Comparison of ENCODE assay signal across 21 cellular contexts in genomic region chr9:120445974-120446373, GRCh38.
DNase-seq lines count a peak whose midpoint lies in the region; FAIRE-seq and TF ChIP-seq lines count a peak whose summit lies in the region.
"Had no signal": no experiment of that assay in that cellular context is flagged by ENCODE, and none has a peak within 500 bp of the region (broad histone marks: within the 10 kb centered on the region; RNA-seq: fewer than 3 reads in every experiment).

No MANE protein-coding gene starts in this region.

- no peak overlapping the region for H3K4me3 Mint-ChIP-seq in glutamatergic neuron (ENCODE audit: unreplicated experiment)
- no peak overlapping the region for H3K4me3 Mint-ChIP-seq in activated CD4-positive, alpha-beta memory T cell treated with anti-CD3 and anti-CD28 coated beads for 36 hours
- H3K4me3 Mint-ChIP-seq: activated naive CD8-positive, alpha-beta T cell; brain; CD8-positive, alpha-beta T cell; immature natural killer cell; natural killer cell treated with Interleukin-12 subunit alpha and Interleukin-12 subunit beta and Interleukin-15 and Interleukin-18, amount 100 ng/mL, for 72 hours had no signal

- H3K27ac Mint-ChIP-seq in glutamatergic neuron (ENCODE audit: unreplicated experiment), result no peak overlapping the region
- no peak overlapping the region for H3K27ac Mint-ChIP-seq in activated CD4-positive, alpha-beta memory T cell treated with anti-CD3 and anti-CD28 coated beads for 36 hours
- H3K27ac Mint-ChIP-seq: natural killer cell treated with Interleukin-12 subunit alpha and Interleukin-12 subunit beta and Interleukin-15 and Interleukin-18, amount 100 ng/mL, for 72 hours had no signal

- TF ChIP-seq CTCF in glutamatergic neuron (IDR thresholded peaks at IDR 0.05; ENCODE audit: partially characterized antibody, unreplicated experiment) (no peak), dorsolateral prefrontal cortex (IDR thresholded peaks at IDR 0.05 in 54 of 56, conservative IDR thresholded peaks at IDR 0.05 in 2 of 56; ENCODE audit: low read depth in 1 of 56, partially characterized antibody in 56 of 56) (no peak)

- POLR2A ChIA-PET in activated CD4-positive, alpha-beta memory T cell treated with anti-CD3 and anti-CD28 coated beads for 36 hours (lab: Charles Lee), result no interaction called here

- H3K27me3 Mint-ChIP-seq in glutamatergic neuron (ENCODE audit: unreplicated experiment), result no peaks in the 10 kb centered on the region
- no peaks in the 10 kb centered on the region for H3K27me3 Mint-ChIP-seq in activated CD4-positive, alpha-beta memory T cell treated with anti-CD3 and anti-CD28 coated beads for 36 hours
- H3K27me3 Mint-ChIP-seq: activated naive CD8-positive, alpha-beta T cell; brain; natural killer cell treated with Interleukin-12 subunit alpha and Interleukin-12 subunit beta and Interleukin-15 and Interleukin-18, amount 100 ng/mL, for 72 hours had no signal

- DNase-seq in NCI-H2081 (lab: John Stamatoyannopoulos, UW) (peak; percentile 15 to 34), NCI-H2081 treated with DMSO at 0.1 percent for 48 hours (lab: John Stamatoyannopoulos, UW) (no peak), MV-4-11 (lab: John Stamatoyannopoulos, UW) (peak; percentile 82), RPMI8226 (peak; percentile 5), small intestine (peak; percentile 5), glutamatergic neuron (no peak), dorsolateral prefrontal cortex (no peak)
- DNase-seq in activated CD4-positive, alpha-beta memory T cell treated with anti-CD3 and anti-CD28 coated beads for 36 hours, result no peak
- DNase-seq: CD8-positive, alpha-beta T cell; EL; GM23248; immature natural killer cell; NCI-H1417 treated with DMSO at 0.1 percent for 48 hours; NCI-H226; spleen; SW 1271; transverse colon had no signal

- intact Hi-C loops in activated CD4-positive, alpha-beta memory T cell treated with anti-CD3 and anti-CD28 coated beads for 36 hours (cut with micrococcal nuclease), result no loop called here
- intact Hi-C loops in dorsolateral prefrontal cortex (cut with DNase I), result no loop called here

- CTCF ChIA-PET in activated CD4-positive, alpha-beta memory T cell treated with anti-CD3 and anti-CD28 coated beads for 36 hours (lab: Charles Lee), result no interaction called here

- no peaks in the 10 kb centered on the region for H3K36me3 Mint-ChIP-seq in glutamatergic neuron (ENCODE audit: unreplicated experiment)
- peaks cover 49% of the 10 kb centered on the region for H3K36me3 Mint-ChIP-seq in activated CD4-positive, alpha-beta memory T cell treated with anti-CD3 and anti-CD28 coated beads for 36 hours

- no peaks in the 10 kb centered on the region for H3K9me3 Mint-ChIP-seq in glutamatergic neuron (ENCODE audit: unreplicated experiment)
- H3K9me3 Mint-ChIP-seq in activated CD4-positive, alpha-beta memory T cell treated with anti-CD3 and anti-CD28 coated beads for 36 hours, result no peaks in the 10 kb centered on the region
- H3K9me3 Mint-ChIP-seq: brain; CD8-positive, alpha-beta T cell had no signal

- no peaks in the 10 kb centered on the region for H3K9me3 ChIP-seq in small intestine (ENCODE audit: control insufficient read depth, low read depth)
- H3K9me3 ChIP-seq: spleen, transverse colon had no signal

- H3K36me3 ChIP-seq in small intestine (ENCODE audit: control insufficient read depth in 2 of 2, insufficient read depth in 2 of 2, low read length in 2 of 2), result peaks cover 0 to 16% of the 10 kb centered on the region in 2 donors

- 70 to 82% (median 77%) methylated on average over 2 of the region's 2 CpGs for WGBS in small intestine, 3 donors

- H3K4me3 ChIP-seq in small intestine (ENCODE audit: low read depth in 1 of 2, low read length in 2 of 2), result no peak overlapping the region
- no peak overlapping the region for H3K4me3 ChIP-seq in dorsolateral prefrontal cortex
- H3K4me3 ChIP-seq: GM23248, spleen, transverse colon had no signal

- FAIRE-seq in small intestine (lab: Jason Lieb, UNC), result no peak
- FAIRE-seq: A204.1 had no signal

- H3K27me3 ChIP-seq in small intestine (ENCODE audit: control insufficient read depth in 2 of 2, insufficient read depth in 2 of 2, low read length in 2 of 2), result no peaks in the 10 kb centered on the region
- no peaks in the 10 kb centered on the region for H3K27me3 ChIP-seq in dorsolateral prefrontal cortex
- H3K27me3 ChIP-seq: spleen, transverse colon had no signal

- H3K4me1 Mint-ChIP-seq in glutamatergic neuron (ENCODE audit: low read depth, unreplicated experiment), result no peaks in the 10 kb centered on the region
- H3K4me1 Mint-ChIP-seq in activated CD4-positive, alpha-beta memory T cell treated with anti-CD3 and anti-CD28 coated beads for 36 hours (ENCODE audit: low read depth), result peaks cover 23% of the 10 kb centered on the region
- H3K4me1 Mint-ChIP-seq: brain had no signal

- H3K27ac ChIP-seq in small intestine (ENCODE audit: low read depth in 1 of 2, low read length in 1 of 2) (no peak overlapping the region), dorsolateral prefrontal cortex (no peak overlapping the region)
- H3K27ac ChIP-seq: GM23248, transverse colon had no signal

- H3K4me1 ChIP-seq in small intestine (ENCODE audit: control insufficient read depth in 2 of 2, insufficient read depth in 1 of 2, low read depth in 1 of 2, low read length in 1 of 2), result no peaks in the 10 kb centered on the region

Comparison
In these comparisons a context has a peak if more than half of its experiments do, and no peak if none do; other contexts are left out.
1. DNase-seq: peak in NCI-H2081 (2 of 2), MV-4-11 (single experiment), RPMI8226 (single experiment) and small intestine (single experiment); none in NCI-H2081 treated with DMSO at 0.1 percent for 48 hours (single experiment), glutamatergic neuron (single experiment), activated CD4-positive, alpha-beta memory T cell treated with anti-CD3 and anti-CD28 coated beads for 36 hours (single experiment) and dorsolateral prefrontal cortex (0 of 10).